In the genomic region with DNA sequence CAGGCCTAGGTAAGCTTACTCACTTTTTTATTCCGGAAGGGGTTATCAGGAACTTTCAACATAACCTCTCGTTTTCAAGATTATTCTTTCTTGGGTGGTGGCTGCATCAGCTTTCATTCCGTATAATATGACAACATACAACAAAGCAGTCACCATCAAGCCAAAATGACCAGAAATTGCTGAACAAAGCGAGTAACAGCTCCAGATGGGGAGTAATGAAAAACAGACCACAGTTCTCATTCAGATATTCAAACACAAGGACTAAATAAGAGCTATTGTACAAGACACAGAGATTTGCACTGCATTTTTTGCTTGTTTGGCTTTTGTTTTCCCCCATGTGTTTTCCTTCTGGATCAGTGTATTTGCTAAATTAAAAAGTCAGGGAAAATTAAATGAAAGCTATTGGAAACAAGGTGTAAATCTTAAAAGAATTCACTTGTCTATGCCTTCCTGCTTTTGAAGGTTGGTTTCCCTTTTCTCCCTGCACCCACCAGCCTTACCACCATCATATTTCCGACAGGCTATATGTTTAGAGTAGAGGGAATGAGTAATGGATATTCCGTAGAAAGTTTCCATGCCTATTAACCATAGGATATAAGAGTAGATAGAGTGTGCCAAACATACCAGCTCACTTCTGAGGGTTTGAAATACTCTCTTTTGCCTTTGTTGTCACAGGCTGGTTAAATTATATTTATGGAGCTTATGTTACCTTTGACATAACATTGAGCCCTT, we compare ENCODE assay signal across 21 cellular contexts.
DNase-seq lines count a peak whose midpoint lies in the region; ATAC-seq and TF ChIP-seq lines count a peak whose summit lies in the region.
"Had no signal": no experiment of that assay in that cellular context is flagged by ENCODE, and none has a peak within 500 bp of the region (broad histone marks: within the 10 kb centered on the region; RNA-seq: fewer than 3 reads in every experiment).

No MANE protein-coding gene starts in this region.

- TF ChIP-seq CTCF in AG09319 (IDR thresholded peaks at IDR 0.05; ENCODE audit: low read depth, low read length) (no peak), OCI-LY1 (IDR thresholded peaks at IDR 0.05; ENCODE audit: low read length) (no peak), fibroblast of mammary gland (conservative IDR thresholded peaks at IDR 0.05; ENCODE audit: control insufficient read depth, insufficient read depth, low read depth, low read length) (no peak), mesothelial cell of epicardium (IDR thresholded peaks at IDR 0.05; ENCODE audit: unreplicated experiment) (no peak), OCI-LY7 (conservative IDR thresholded peaks at IDR 0.05; ENCODE audit: low read length) (no peak), GM13976 (IDR thresholded peaks at IDR 0.05; ENCODE audit: borderline replicate concordance, control extremely low read depth, extremely low read depth, insufficient read depth, missing control alignments) (no peak)

- H3K4me1 Mint-ChIP-seq in mesothelial cell of epicardium = peaks cover 2% of the 10 kb centered on the region
- H3K4me1 Mint-ChIP-seq: central memory CD8-positive, alpha-beta T cell had no signal

- DNase-seq in AG09319 (ENCODE audit: extremely low read depth, low read depth) (peak; percentile 76), fibroblast of mammary gland (ENCODE audit: low read depth) (peak; percentile 77), mesothelial cell of epicardium (ENCODE audit: low spot score in 2 of 2, unreplicated experiment in 2 of 2) (no peak), OCI-LY7 (ENCODE audit: low spot score) (no peak), GM13976 (ENCODE audit: low spot score) (no peak)
- DNase-seq: activated CD4-positive, alpha-beta T cell treated with anti-CD3 and anti-CD28 coated beads for 4 hours; activated CD8-positive, alpha-beta memory T cell treated with anti-CD3 and anti-CD28 coated beads, Interleukin-2, amount 50 U/mL, for 48 hours; activated effector memory CD4-positive, alpha-beta T cell treated with anti-CD3 and anti-CD28 coated beads, Interleukin-2, amount 50 U/mL, for 16 hours; adrenal gland; CD8-positive, alpha-beta T cell; esophagus squamous epithelium; MM.1S; stimulated activated CD8-positive, alpha-beta memory T cell treated with anti-CD3 and anti-CD28 coated beads, Interleukin-4, amount 100 ng/mL, for 48 hours; substantia nigra had no signal

- H3K4me3 ChIP-seq in OCI-LY1 (ENCODE audit: low read depth, low read length, poor library complexity, severe bottlenecking) (no peak overlapping the region), fibroblast of mammary gland (ENCODE audit: control insufficient read depth, low read depth, low read length) (no peak overlapping the region), OCI-LY7 (ENCODE audit: low read depth, low read length, poor library complexity, severe bottlenecking) (no peak overlapping the region)
- H3K4me3 ChIP-seq: adrenal gland, esophagus squamous epithelium, vagina had no signal

- POLR2A ChIA-PET in OCI-LY7 (lab: Charles Lee) = interaction anchor here (0.6 to 1.2 kb wide), 5 partner anchors 10 to 1543 kb away, joined by 3 to 6 read pairs (median 3); no protein-coding TSS in a partner anchor

- no peak overlapping the region for H3K9ac ChIP-seq in OCI-LY1 (ENCODE audit: low read length)

- H3K36me3 Mint-ChIP-seq in mesothelial cell of epicardium = peaks cover 7% of the 10 kb centered on the region
- H3K36me3 Mint-ChIP-seq: CD8-positive, alpha-beta T cell had no signal

- H3K27ac ChIP-seq in OCI-LY1 (ENCODE audit: low read depth, low read length, poor library complexity, severe bottlenecking) = peak overlapping the region; percentile 56
- no peak overlapping the region for H3K27ac ChIP-seq in OCI-LY7 (ENCODE audit: low read depth, low read length, poor library complexity, severe bottlenecking)
- H3K27ac ChIP-seq: esophagus squamous epithelium, HL-60, vagina had no signal

- H3K4me3 Mint-ChIP-seq in mesothelial cell of epicardium = no peak overlapping the region
- H3K4me3 Mint-ChIP-seq: CD8-positive, alpha-beta T cell; central memory CD8-positive, alpha-beta T cell had no signal

- no peaks in the 10 kb centered on the region for H3K79me2 ChIP-seq in OCI-LY1 (ENCODE audit: insufficient read depth, low read length)
- H3K79me2 ChIP-seq in OCI-LY7 (ENCODE audit: insufficient read depth, low read depth, low read length) = no peaks in the 10 kb centered on the region

- H3K4me2 ChIP-seq in OCI-LY1 (ENCODE audit: low read length) (no peak overlapping the region), OCI-LY7 (ENCODE audit: low read length) (no peak overlapping the region)

- H2AFZ ChIP-seq in OCI-LY1 (ENCODE audit: low read length) (no peak overlapping the region), OCI-LY7 (ENCODE audit: low read length) (no peak overlapping the region)

- H3K9me3 ChIP-seq in OCI-LY1 (ENCODE audit: low read length) = no peaks in the 10 kb centered on the region
- no peaks in the 10 kb centered on the region for H3K9me3 ChIP-seq in OCI-LY7 (ENCODE audit: low read length)
- H3K9me3 ChIP-seq: adrenal gland, esophagus squamous epithelium, vagina had no signal

- peak overlapping the region; percentile 74 for H3K27ac Mint-ChIP-seq in mesothelial cell of epicardium
- H3K27ac Mint-ChIP-seq: CD8-positive, alpha-beta T cell had no signal

- CTCF ChIA-PET in OCI-LY7 (lab: Charles Lee; ENCODE audit: unreplicated experiment) = no interaction called here

- BruUV-seq in OCI-LY7 (replicated peaks; lab: Mats Ljungman, UMichigan) = no TSS peak

- intact Hi-C loops in OCI-LY7 (cut with micrococcal nuclease; ENCODE audit: unreplicated experiment) = no loop called here

- in situ Hi-C loops in GM13976 (cut with MboI; ENCODE audit: low sequenced_read_pairs, unreplicated experiment) = no loop called here

- H3K36me3 ChIP-seq in OCI-LY1 (ENCODE audit: insufficient read depth, low read length) (peaks cover 17% of the 10 kb centered on the region), OCI-LY7 (ENCODE audit: insufficient read depth, low read length) (no peaks in the 10 kb centered on the region)
- H3K36me3 ChIP-seq: adrenal gland, esophagus squamous epithelium, vagina had no signal

- peaks cover 7% of the 10 kb centered on the region for H3K9me3 Mint-ChIP-seq in mesothelial cell of epicardium
- H3K9me3 Mint-ChIP-seq: CD8-positive, alpha-beta T cell had no signal

- H3F3A ChIP-seq in OCI-LY1 (ENCODE audit: insufficient read depth, low read length) = no peaks in the 10 kb centered on the region

- H3K27me3 ChIP-seq in OCI-LY1 (ENCODE audit: insufficient read depth, low read length) = no peaks in the 10 kb centered on the region
- H3K27me3 ChIP-seq: adrenal gland, esophagus squamous epithelium, vagina had no signal

- H4K20me1 ChIP-seq in OCI-LY1 (ENCODE audit: insufficient read depth, low read length) (no peaks in the 10 kb centered on the region), OCI-LY7 (ENCODE audit: insufficient read depth, low read length) (no peaks in the 10 kb centered on the region)

- no peaks in the 10 kb centered on the region for H3K9me2 ChIP-seq in OCI-LY1 (ENCODE audit: low read depth, low read length)
- H3K9me2 ChIP-seq in OCI-LY7 (ENCODE audit: insufficient read depth, low read length) = no peaks in the 10 kb centered on the region

- no peak for ATAC-seq in GM21390 (IDR thresholded peaks at IDR 0.05; ENCODE audit: unreplicated experiment)
- ATAC-seq in GM21528 (IDR thresholded peaks at IDR 0.05; ENCODE audit: low FRiP score, unreplicated experiment) = no peak
- ATAC-seq: CD8-positive, alpha-beta T cell; Panc1 had no signal

- H3K4me1 ChIP-seq in OCI-LY1 (ENCODE audit: insufficient read depth, low read length, severe bottlenecking) (peaks cover 51% of the 10 kb centered on the region), OCI-LY7 (ENCODE audit: insufficient read depth, low read length, poor library complexity, severe bottlenecking) (no peaks in the 10 kb centered on the region)
- H3K4me1 ChIP-seq: adrenal gland, vagina had no signal

- no peaks in the 10 kb centered on the region for H3K27me3 Mint-ChIP-seq in mesothelial cell of epicardium (ENCODE audit: low read depth)
- H3K27me3 Mint-ChIP-seq: central memory CD8-positive, alpha-beta T cell had no signal

Comparison
In these comparisons a context has a peak if more than half of its experiments do, and no peak if none do; other contexts are left out.
1. DNase-seq: peak in AG09319 (single experiment) and fibroblast of mammary gland (single experiment); none in mesothelial cell of epicardium (0 of 2), OCI-LY7 (single experiment) and GM13976 (single experiment).